In genomic region chr2:134218928-134219707, GRCh38 we compare ENCODE assay signal across 9 cellular contexts. TPM values are rescaled to one million over a fixed set of nuclear protein-coding genes. Genes with fewer than 3 reads are reported as not detected.
A peak's percentile ranks its signal among the peaks of the same experiment; 100 is the strongest.
DNase-seq lines count a peak whose midpoint lies in the region; ATAC-seq and TF ChIP-seq lines count a peak whose summit lies in the region.
"Had no signal": no experiment of that assay in that cellular context is flagged by ENCODE, and none has a peak within 500 bp of the region (broad histone marks: within the 10 kb centered on the region; RNA-seq: fewer than 3 reads in every experiment).

No MANE protein-coding gene starts in this region.

- POLR2A ChIA-PET in IMR-90 (lab: Charles Lee; ENCODE audit: unreplicated experiment), result no interaction called here
- POLR2A ChIA-PET in naive thymus-derived CD4-positive, alpha-beta T cell (lab: Charles Lee), result interaction anchor here (0.5 to 1.1 kb wide), 3 partner anchors 10 to 72 kb away, joined by 3 to 6 read pairs (median 4); no protein-coding TSS in a partner anchor

- H2AFZ ChIP-seq in IMR-90 (replicated peaks; ENCODE audit: low read length, poor library complexity), result no peak overlapping the region

- H3K4ac ChIP-seq in IMR-90 (ENCODE audit: low read depth, low read length), result no peak overlapping the region

- H3K23ac ChIP-seq in IMR-90 (ENCODE audit: low read depth, low read length), result no peak overlapping the region

- 0 out of 2 replicates have a peak overlapping the region, but pooled peaks have one; percentile 4 for H3K14ac ChIP-seq in IMR-90 (replicated peaks; ENCODE audit: low read depth, low read length)

- peaks cover 45 to 72% (median 62%) of the 10 kb centered on the region in 7 donors for H3K4me1 Mint-ChIP-seq in naive thymus-derived CD4-positive, alpha-beta T cell
- H3K4me1 Mint-ChIP-seq in glutamatergic neuron (ENCODE audit: low read depth, unreplicated experiment), result peaks cover 16% of the 10 kb centered on the region

- no peak overlapping the region for H4K8ac ChIP-seq in IMR-90 (ENCODE audit: low read depth in 2 of 2, low read length in 2 of 2)

- no peak for TF ChIP-seq CTCF in IMR-90 (conservative IDR thresholded peaks at IDR 0.05; ENCODE audit: low read depth, low read length)
- TF ChIP-seq CTCF in glutamatergic neuron (IDR thresholded peaks at IDR 0.05; ENCODE audit: partially characterized antibody, unreplicated experiment), result no peak

- no peak overlapping the region for H3K4me2 ChIP-seq in IMR-90 (ENCODE audit: low read depth, low read length)

- peaks cover 59% of the 10 kb centered on the region for H4K20me1 ChIP-seq in IMR-90 (ENCODE audit: insufficient read depth, low read length)

- H3K36me3 Mint-ChIP-seq in naive thymus-derived CD4-positive, alpha-beta T cell, result peaks cover 5 to 10% (median 7%) of the 10 kb centered on the region in 5 donors
- peaks cover 8% of the 10 kb centered on the region for H3K36me3 Mint-ChIP-seq in glutamatergic neuron (ENCODE audit: unreplicated experiment)

- peaks cover 51 to 65% of the 10 kb centered on the region in 2 experiments for H3K79me1 ChIP-seq in IMR-90 (ENCODE audit: low read depth in 1 of 2, low read length in 2 of 2)

- CTCF ChIA-PET in IMR-90 (lab: Yijun Ruan, JAX), result no interaction called here
- CTCF ChIA-PET in naive thymus-derived CD4-positive, alpha-beta T cell (lab: Charles Lee), result interaction anchor here (0.8 to 4.4 kb wide), 7 partner anchors 11 to 192 kb away, joined by 3 to 26 read pairs (median 4); no protein-coding TSS in a partner anchor

- dilution Hi-C loops in IMR-90 (cut with HindIII; ENCODE audit: low sequenced_read_pairs, unreplicated experiment), result no loop called here

- H3K9me3 Mint-ChIP-seq in naive thymus-derived CD4-positive, alpha-beta T cell, result peaks cover 0 to 10% (median 0%) of the 10 kb centered on the region in 11 donors
- H3K9me3 Mint-ChIP-seq in glutamatergic neuron (ENCODE audit: unreplicated experiment), result no peaks in the 10 kb centered on the region

- H2AK5ac ChIP-seq in IMR-90 (ENCODE audit: low read depth, low read length), result no peak overlapping the region

- WGBS in IMR-90 (ENCODE audit: extremely low coverage in 2 of 2, insufficient read length in 1 of 2), 2 experiments, result 100% methylated on average over 4 of the region's 9 CpGs; no CpG with 5 or more reads in 1 of the 2 experiments

- peak; percentile 25 for DNase-seq in stimulated activated CD4-positive, alpha-beta T cell treated with anti-CD3 and anti-CD28 coated beads, Interleukin-4, amount 100 ng/mL, for 1 hour
- DNase-seq in stimulated activated CD4-positive, alpha-beta T cell treated with anti-CD3 and anti-CD28 coated beads, Interleukin-12 subunit alpha, Interleukin-12 subunit beta, amount 100 ng/mL, for 4 hours, result no peak
- DNase-seq in IMR-90 (no peak), globus pallidus (ENCODE audit: low spot score) (no peak), glutamatergic neuron (no peak)
- peak; percentile 61 for DNase-seq in activated CD8-positive, alpha-beta memory T cell treated with anti-CD3 and anti-CD28 coated beads, Interleukin-2, amount 50 U/mL, for 48 hours
- peak in 8 of 9 donors; percentile 9 to 53 (median 40) for DNase-seq in naive thymus-derived CD4-positive, alpha-beta T cell

- no peak overlapping the region for H2BK15ac ChIP-seq in IMR-90 (ENCODE audit: low read depth, low read length)

- ATAC-seq in IMR-90 (ENCODE audit: low read depth), result no peak
- peak; percentile 66 for ATAC-seq in naive thymus-derived CD4-positive, alpha-beta T cell
- no peak for ATAC-seq in HG02981 (IDR thresholded peaks at IDR 0.05; ENCODE audit: unreplicated experiment)

- H3K18ac ChIP-seq in IMR-90 (ENCODE audit: low read depth, low read length), result no peak overlapping the region

- H2BK5ac ChIP-seq in IMR-90 (ENCODE audit: low read depth, low read length, poor library complexity, severe bottlenecking), result no peak overlapping the region

- H4K5ac ChIP-seq in IMR-90 (ENCODE audit: low read depth, low read length), result no peak overlapping the region

- H2AK9ac ChIP-seq in IMR-90 (replicated peaks; ENCODE audit: low read depth, low read length, poor library complexity), result no peak overlapping the region

- peaks cover 18% of the 10 kb centered on the region for H3K4me1 ChIP-seq in IMR-90 (ENCODE audit: control insufficient read depth, insufficient read depth, low read length)
- peaks cover 43 to 47% of the 10 kb centered on the region in 2 donors for H3K4me1 ChIP-seq in naive thymus-derived CD4-positive, alpha-beta T cell (ENCODE audit: control insufficient read depth in 2 of 2, insufficient read depth in 2 of 2, low read length in 2 of 2)

- H3K9me1 ChIP-seq in IMR-90 (ENCODE audit: insufficient read depth, low read length), result peaks cover 7% of the 10 kb centered on the region

- no peak overlapping the region for H4K91ac ChIP-seq in IMR-90 (ENCODE audit: insufficient read depth, low read depth, low read length)

- no peaks in the 10 kb centered on the region for H3K27me3 ChIP-seq in IMR-90 (ENCODE audit: control insufficient read depth, insufficient read depth, low read length)
- no peaks in the 10 kb centered on the region for H3K27me3 ChIP-seq in naive thymus-derived CD4-positive, alpha-beta T cell (ENCODE audit: control insufficient read depth in 2 of 2, insufficient read depth in 2 of 2, low read length in 2 of 2)

- H2BK120ac ChIP-seq in IMR-90 (ENCODE audit: low read depth, low read length), result no peak overlapping the region

- intact Hi-C loops in IMR-90 (cut with micrococcal nuclease), result no loop called here
- intact Hi-C loops in naive thymus-derived CD4-positive, alpha-beta T cell (cut with micrococcal nuclease), result loop anchor here in 1 of 2 donors (1.0 to 5.0 kb wide), 2 partner anchors 14 to 37 kb away; no protein-coding TSS in a partner anchor

- H3K4me3 ChIP-seq in IMR-90 (ENCODE audit: insufficient read depth, low read depth, low read length), result no peak overlapping the region
- peak overlapping the region; percentile 27 for H3K4me3 ChIP-seq in naive thymus-derived CD4-positive, alpha-beta T cell (ENCODE audit: low read length)
- H3K4me3 ChIP-seq: thoracic aorta had no signal

- peak overlapping the region; percentile 67 to 94 (median 89) for H3K27ac Mint-ChIP-seq in naive thymus-derived CD4-positive, alpha-beta T cell
- no peak overlapping the region for H3K27ac Mint-ChIP-seq in glutamatergic neuron (ENCODE audit: unreplicated experiment)

- H3K27ac ChIP-seq in IMR-90 (ENCODE audit: insufficient read depth, low read length), result no peak overlapping the region
- H3K27ac ChIP-seq in naive thymus-derived CD4-positive, alpha-beta T cell (ENCODE audit: low read depth, low read length), result peak overlapping the region; percentile 38
- H3K27ac ChIP-seq: thoracic aorta had no signal

- H3K56ac ChIP-seq in IMR-90 (ENCODE audit: extremely low read depth, insufficient read depth, low read length), result no peak overlapping the region

- no peak overlapping the region for H3K9ac ChIP-seq in IMR-90 (ENCODE audit: low read depth, low read length)

- peaks cover 2% of the 10 kb centered on the region; the same call in 1 of the 2 replicates for H3K36me3 ChIP-seq in IMR-90 (ENCODE audit: control insufficient read depth, insufficient read depth, low read length)
- no peaks in the 10 kb centered on the region for H3K36me3 ChIP-seq in naive thymus-derived CD4-positive, alpha-beta T cell (ENCODE audit: control insufficient read depth in 2 of 3, insufficient read depth in 3 of 3, low read length in 3 of 3)
- H3K36me3 ChIP-seq: thoracic aorta had no signal

- no peak for TF ChIP-seq POLR2A in IMR-90 (IDR thresholded peaks at IDR 0.05; ENCODE audit: low read depth, low read length)

- H3K27me3 Mint-ChIP-seq in naive thymus-derived CD4-positive, alpha-beta T cell, result no peaks in the 10 kb centered on the region
- peaks cover 2% of the 10 kb centered on the region for H3K27me3 Mint-ChIP-seq in glutamatergic neuron (ENCODE audit: unreplicated experiment)

- in situ Hi-C loops in IMR-90 (cut with MboI; ENCODE audit: low sequenced_read_pairs), result no loop called here

- H3K9me3 ChIP-seq in IMR-90 (ENCODE audit: control insufficient read depth, insufficient read depth, low read length), result no peaks in the 10 kb centered on the region
- H3K9me3 ChIP-seq in naive thymus-derived CD4-positive, alpha-beta T cell (ENCODE audit: control insufficient read depth in 2 of 3, low read length in 3 of 3), result no peaks in the 10 kb centered on the region
- H3K9me3 ChIP-seq: thoracic aorta had no signal

- peak overlapping the region; percentile 53 to 81 (median 72) for H3K4me3 Mint-ChIP-seq in naive thymus-derived CD4-positive, alpha-beta T cell
- no peak overlapping the region for H3K4me3 Mint-ChIP-seq in glutamatergic neuron (ENCODE audit: unreplicated experiment)

- H2BK20ac ChIP-seq in IMR-90 (ENCODE audit: low read depth, low read length), result no peak overlapping the region

- TF ChIP-seq RAD21 in IMR-90 (IDR thresholded peaks at IDR 0.05; ENCODE audit: low read length), result no peak

- no TSS peak for BruUV-seq in IMR-90 (replicated peaks; lab: Mats Ljungman, UMichigan)

TF ChIP-seq in IMR-90, 13 proteins besides CTCF, POLR2A, EP300 and RAD21 (continues in another document):
- TF ChIP-seq BHLHE40 (IDR thresholded peaks at IDR 0.05; ENCODE audit: low read depth, low read length) (no peak), FOS (IDR thresholded peaks at IDR 0.05; ENCODE audit: low read depth, low read length) (no peak), RFX5 (IDR thresholded peaks at IDR 0.05; ENCODE audit: low read depth, low read length) (no peak), CEBPB (IDR thresholded peaks at IDR 0.05; ENCODE audit: low read depth, low read length) (no peak), MAFK (IDR thresholded peaks at IDR 0.05; ENCODE audit: low read depth, low read length) (no peak), RCOR1 (IDR thresholded peaks at IDR 0.05; ENCODE audit: insufficient replicate concordance, low read length) (no peak), NFE2L2 (IDR thresholded peaks at IDR 0.05; ENCODE audit: low read depth, low read length) (no peak)
- TF ChIP-seq, protein P1, sequence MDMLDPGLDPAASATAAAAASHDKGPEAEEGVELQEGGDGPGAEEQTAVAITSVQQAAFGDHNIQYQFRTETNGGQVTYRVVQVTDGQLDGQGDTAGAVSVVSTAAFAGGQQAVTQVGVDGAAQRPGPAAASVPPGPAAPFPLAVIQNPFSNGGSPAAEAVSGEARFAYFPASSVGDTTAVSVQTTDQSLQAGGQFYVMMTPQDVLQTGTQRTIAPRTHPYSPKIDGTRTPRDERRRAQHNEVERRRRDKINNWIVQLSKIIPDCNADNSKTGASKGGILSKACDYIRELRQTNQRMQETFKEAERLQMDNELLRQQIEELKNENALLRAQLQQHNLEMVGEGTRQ (IDR thresholded peaks at IDR 0.05; ENCODE audit: low read depth, low read length), result no peak

RNA-seq across cellular contexts. Expression of gene MGAT5, which starts 34.8 kb away (rescaled TPM):
- total RNA-seq in IMR-90 (2012; rRNA removed), result 47.8 and 59.9 TPM in 2 replicates
- 20.2 and 22.9 TPM in 2 replicates for polyA plus RNA-seq in IMR-90 (2012; rRNA removed)
- 16.0 and 23.2 TPM in 2 replicates for polyA plus RNA-seq in IMR-90 (2012; cell fraction: cytosol; rRNA removed)
- polyA plus RNA-seq in IMR-90 (2012; cell fraction: nucleus; rRNA removed; ENCODE audit: low replicate concordance), result 7.9 and 19.2 TPM in 2 replicates
- total RNA-seq in naive thymus-derived CD4-positive, alpha-beta T cell, result 10 to 100 TPM; 35.5 to 48.0 (median 40.3) TPM
- polyA plus RNA-seq in naive thymus-derived CD4-positive, alpha-beta T cell, result 1 to 10 TPM; 5.3 to 8.5 TPM
- total RNA-seq in glutamatergic neuron (ENCODE audit: unreplicated experiment), result 58.8 TPM

Comparison
In these comparisons a context has a peak if more than half of its experiments do, and no peak if none do; other contexts are left out.
1. DNase-seq: peak in stimulated activated CD4-positive, alpha-beta T cell treated with anti-CD3 and anti-CD28 coated beads, Interleukin-4, amount 100 ng/mL, for 1 hour (single experiment), activated CD8-positive, alpha-beta memory T cell treated with anti-CD3 and anti-CD28 coated beads, Interleukin-2, amount 50 U/mL, for 48 hours (single experiment) and naive thymus-derived CD4-positive, alpha-beta T cell (8 of 9); none in stimulated activated CD4-positive, alpha-beta T cell treated with anti-CD3 and anti-CD28 coated beads, Interleukin-12 subunit alpha, Interleukin-12 subunit beta, amount 100 ng/mL, for 4 hours (single experiment), IMR-90 (single experiment), globus pallidus (single experiment) and glutamatergic neuron (single experiment).